In genomic region chr15:46714959-46715358, GRCh38 we compare ENCODE assay signal across 22 cellular contexts.
DNase-seq lines count a peak whose midpoint lies in the region; FAIRE-seq and TF ChIP-seq lines count a peak whose summit lies in the region.
"Had no signal": no experiment of that assay in that cellular context is flagged by ENCODE, and none has a peak within 500 bp of the region (broad histone marks: within the 10 kb centered on the region; RNA-seq: fewer than 3 reads in every experiment).

No MANE protein-coding gene starts in this region.

- intact Hi-C loops in thyroid gland (cut with DNase I), result no loop called here

- 70 to 74% (median 71%) methylated on average over 2 of the region's 2 CpGs for WGBS in small intestine, 3 donors
- WGBS in thyroid gland, 2 donors, result 77 to 81% methylated on average over 2 of the region's 2 CpGs

- no peak overlapping the region for H3K4me3 ChIP-seq in small intestine (ENCODE audit: low read depth in 1 of 2, low read length in 2 of 2)
- H3K4me3 ChIP-seq in thyroid gland (replicated peaks in 1 of 3), result no peak overlapping the region
- H3K4me3 ChIP-seq: BLaER1 treated with 17β-estradiol and CSF1 and Interleukin-3, amounts not matched to agents 10 nM and 100 nM; K562 had no signal

- TF ChIP-seq CTCF in nephron (IDR thresholded peaks at IDR 0.05; ENCODE audit: unreplicated experiment in 3 of 3), result no peak
- no peak for TF ChIP-seq CTCF in thyroid gland (IDR thresholded peaks at IDR 0.05)

- H3K4me3 Mint-ChIP-seq in nephron, result no peak overlapping the region
- H3K4me3 Mint-ChIP-seq: CD4-positive, alpha-beta memory T cell; H9; HFFc6 had no signal

- H3K27ac ChIP-seq in small intestine (ENCODE audit: low read depth in 1 of 2, low read length in 1 of 2) (no peak overlapping the region), thyroid gland (no peak overlapping the region)
- H3K27ac ChIP-seq: BLaER1 treated with 17β-estradiol and CSF1 and Interleukin-3, amounts not matched to agents 10 nM and 100 nM; HL-60 had no signal

- TF ChIP-seq POLR2A in thyroid gland (IDR thresholded peaks at IDR 0.05), result no peak

- H3K9me3 Mint-ChIP-seq in nephron, result no peaks in the 10 kb centered on the region
- H3K9me3 Mint-ChIP-seq: H9 had no signal

- peak; percentile 30 for DNase-seq in NCI-H2171 treated with DMSO at 0.1 percent for 48 hours (lab: John Stamatoyannopoulos, UW)
- no peak for DNase-seq in NCI-H2171 (lab: John Stamatoyannopoulos, UW)
- peak; percentile 74 for DNase-seq in NCI-H1105 treated with DMSO at 0.1 percent for 48 hours (lab: John Stamatoyannopoulos, UW)
- DNase-seq in NCI-H2081 (lab: John Stamatoyannopoulos, UW), result peak; percentile 8 to 52
- no peak for DNase-seq in cerebellar nuclear complex (lab: John Stamatoyannopoulos, UW)
- no peak for DNase-seq in small intestine
- no peak for DNase-seq in thyroid gland
- DNase-seq: ACHN; CD4-positive, alpha-beta memory T cell; H9; HFFc6; NCI-H510A; NCI-H82; Right ventricle myocardium superior; T-helper 9 cell had no signal

- peaks cover 8% of the 10 kb centered on the region for H3K4me1 Mint-ChIP-seq in nephron
- H3K4me1 Mint-ChIP-seq: CD4-positive, alpha-beta memory T cell; H9 had no signal

- no peaks in the 10 kb centered on the region for H3K27me3 Mint-ChIP-seq in nephron (ENCODE audit: low read depth)
- H3K27me3 Mint-ChIP-seq: CD4-positive, alpha-beta memory T cell had no signal

- peak overlapping the region in 2 of 3 experiments; percentile 38 to 64 for H3K27ac Mint-ChIP-seq in nephron
- H3K27ac Mint-ChIP-seq: CD4-positive, alpha-beta memory T cell; H9; HFFc6 had no signal

- H3K36me3 ChIP-seq in small intestine (ENCODE audit: control insufficient read depth in 2 of 2, insufficient read depth in 2 of 2, low read length in 2 of 2) (no peaks in the 10 kb centered on the region), thyroid gland (no peaks in the 10 kb centered on the region)
- H3K36me3 ChIP-seq: BLaER1 treated with 17β-estradiol and CSF1 and Interleukin-3, amounts not matched to agents 10 nM and 100 nM had no signal

- FAIRE-seq in small intestine (lab: Jason Lieb, UNC), result no peak
- FAIRE-seq: G401.6, GM12892, HepG2, K562 had no signal

- H3K27me3 ChIP-seq in small intestine (ENCODE audit: control insufficient read depth in 2 of 2, insufficient read depth in 2 of 2, low read length in 2 of 2) (no peaks in the 10 kb centered on the region), thyroid gland (no peaks in the 10 kb centered on the region)
- H3K27me3 ChIP-seq: BLaER1 treated with 17β-estradiol and CSF1 and Interleukin-3, amounts not matched to agents 10 nM and 100 nM had no signal

- no peaks in the 10 kb centered on the region for H3K36me3 Mint-ChIP-seq in nephron (ENCODE audit: low read depth)
- H3K36me3 Mint-ChIP-seq: CD4-positive, alpha-beta memory T cell had no signal

- no peaks in the 10 kb centered on the region for H3K9me3 ChIP-seq in small intestine (ENCODE audit: control insufficient read depth, low read depth)
- no peaks in the 10 kb centered on the region for H3K9me3 ChIP-seq in thyroid gland
- H3K9me3 ChIP-seq: BLaER1 treated with 17β-estradiol and CSF1 and Interleukin-3, amounts not matched to agents 10 nM and 100 nM had no signal

- no peaks in the 10 kb centered on the region for H3K4me1 ChIP-seq in small intestine (ENCODE audit: control insufficient read depth in 2 of 2, insufficient read depth in 1 of 2, low read depth in 1 of 2, low read length in 1 of 2)
- no peaks in the 10 kb centered on the region for H3K4me1 ChIP-seq in thyroid gland

Comparison
In these comparisons a context has a peak if more than half of its experiments do, and no peak if none do; other contexts are left out.
1. DNase-seq: peak in NCI-H2171 treated with DMSO at 0.1 percent for 48 hours (single experiment), NCI-H1105 treated with DMSO at 0.1 percent for 48 hours (single experiment) and NCI-H2081 (2 of 2); none in NCI-H2171 (single experiment), cerebellar nuclear complex (0 of 2), small intestine (single experiment) and thyroid gland (0 of 2).